In the genomic region with DNA sequence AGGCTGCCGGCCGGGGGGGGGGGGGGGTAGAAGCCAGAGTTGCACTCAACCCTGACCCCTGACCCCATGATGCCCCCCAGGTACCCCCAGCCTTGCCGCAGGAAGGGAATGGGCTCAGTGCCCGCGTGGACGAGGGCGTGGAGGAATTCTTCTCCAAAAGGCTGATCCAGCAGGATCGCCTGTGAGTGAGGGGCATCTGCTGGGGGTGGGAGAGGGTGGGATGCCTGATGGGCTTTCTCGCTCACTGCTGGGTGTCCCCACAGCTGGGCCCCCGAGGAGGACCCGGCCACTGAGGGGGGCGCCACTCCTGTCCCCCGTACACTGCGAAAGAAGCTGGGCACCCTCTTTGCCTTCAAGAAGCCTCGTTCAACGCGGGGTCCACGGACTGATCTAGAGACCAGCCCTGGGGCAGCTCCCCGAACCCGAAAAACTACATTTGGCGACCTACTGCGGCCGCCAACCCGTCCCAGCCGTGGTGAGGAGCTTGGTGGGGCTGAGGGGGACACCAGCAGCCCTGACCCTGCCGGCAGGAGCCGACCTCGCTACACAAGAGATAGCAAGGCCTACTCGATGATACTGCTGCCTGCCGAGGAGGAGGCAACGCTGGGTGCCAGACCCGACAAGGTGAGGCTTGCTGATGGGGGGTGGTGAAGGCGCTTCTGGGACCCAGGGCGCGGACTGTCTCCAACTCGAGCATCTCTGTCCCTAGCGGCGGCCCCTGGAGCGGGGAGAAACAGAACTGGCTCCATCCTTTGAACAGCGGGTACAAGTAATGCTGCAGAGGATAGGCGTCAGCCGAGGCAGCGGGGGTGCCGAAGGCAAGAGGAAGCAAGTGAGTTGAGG, we compare ENCODE assay signal across 1 cellular context.
TF ChIP-seq lines count a peak whose summit lies in the region.

No MANE protein-coding gene starts in this region.

TF ChIP-seq in H1, 55 proteins besides CTCF, POLR2A, EP300 and RAD21:
- TF ChIP-seq CBX8 (IDR thresholded peaks at IDR 0.05; ENCODE audit: borderline replicate concordance, low read depth, low read length) (no peak), RXRA (IDR thresholded peaks at IDR 0.05; ENCODE audit: insufficient read depth, low read depth, low read length) (no peak), SP1 (IDR thresholded peaks at IDR 0.05; ENCODE audit: low read depth, low read length) (no peak), SIN3A (conservative IDR thresholded peaks at IDR 0.05 in 1 of 2, IDR thresholded peaks at IDR 0.05 in 1 of 2; ENCODE audit: low read depth in 1 of 2, low read length in 2 of 2) (no peak), RNF2 (IDR thresholded peaks at IDR 0.05; ENCODE audit: borderline replicate concordance, low read depth, low read length, missing control alignments, poor library complexity, severe bottlenecking) (no peak), BACH1 (IDR thresholded peaks at IDR 0.05; ENCODE audit: low read length) (no peak), SP4 (IDR thresholded peaks at IDR 0.05; ENCODE audit: low read length) (no peak), HDAC6 (IDR thresholded peaks at IDR 0.05; ENCODE audit: low read depth, low read length) (no peak), MAFK (IDR thresholded peaks at IDR 0.05; ENCODE audit: low read depth, low read length) (no peak), SP2 (IDR thresholded peaks at IDR 0.05; ENCODE audit: low read length) (no peak), TAF1 (IDR thresholded peaks at IDR 0.05; ENCODE audit: low read depth, low read length) (no peak), YY1 (IDR thresholded peaks at IDR 0.05; ENCODE audit: low read depth, low read length) (no peak)
- TF ChIP-seq, protein P1, sequence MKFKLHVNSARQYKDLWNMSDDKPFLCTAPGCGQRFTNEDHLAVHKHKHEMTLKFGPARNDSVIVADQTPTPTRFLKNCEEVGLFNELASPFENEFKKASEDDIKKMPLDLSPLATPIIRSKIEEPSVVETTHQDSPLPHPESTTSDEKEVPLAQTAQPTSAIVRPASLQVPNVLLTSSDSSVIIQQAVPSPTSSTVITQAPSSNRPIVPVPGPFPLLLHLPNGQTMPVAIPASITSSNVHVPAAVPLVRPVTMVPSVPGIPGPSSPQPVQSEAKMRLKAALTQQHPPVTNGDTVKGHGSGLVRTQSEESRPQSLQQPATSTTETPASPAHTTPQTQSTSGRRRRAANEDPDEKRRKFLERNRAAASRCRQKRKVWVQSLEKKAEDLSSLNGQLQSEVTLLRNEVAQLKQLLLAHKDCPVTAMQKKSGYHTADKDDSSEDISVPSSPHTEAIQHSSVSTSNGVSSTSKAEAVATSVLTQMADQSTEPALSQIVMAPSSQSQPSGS (IDR thresholded peaks at IDR 0.05; ENCODE audit: low read length), result no peak
- TF ChIP-seq, protein P2, sequence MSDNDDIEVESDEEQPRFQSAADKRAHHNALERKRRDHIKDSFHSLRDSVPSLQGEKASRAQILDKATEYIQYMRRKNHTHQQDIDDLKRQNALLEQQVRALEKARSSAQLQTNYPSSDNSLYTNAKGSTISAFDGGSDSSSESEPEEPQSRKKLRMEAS (IDR thresholded peaks at IDR 0.05), result no peak
